8 cellular contexts compared by ENCODE assay signal in genomic region chr10:30591249-30591670, GRCh38. TPM values are rescaled to one million over a fixed set of nuclear protein-coding genes. Genes with fewer than 3 reads are reported as not detected.
DNase-seq lines count a peak whose midpoint lies in the region; ATAC-seq and TF ChIP-seq lines count a peak whose summit lies in the region.

No MANE protein-coding gene starts in this region.

- H3K36me3 ChIP-seq in esophagus muscularis mucosa: no peaks in the 10 kb centered on the region

- no peak overlapping the region for H3K27ac Mint-ChIP-seq in activated CD8-positive, alpha-beta T cell treated with anti-CD3 and anti-CD28 coated beads, Interleukin-2, amount 10 ng/mL, durations not matched to agents 7 days and 5 days
- H3K27ac Mint-ChIP-seq in natural killer cell: no peak overlapping the region

- H3K27ac ChIP-seq in esophagus muscularis mucosa (replicated peaks in 1 of 4): no peak overlapping the region

- peak; percentile 76 for TF ChIP-seq CTCF in AG09319 (IDR thresholded peaks at IDR 0.05; ENCODE audit: low read depth, low read length)
- TF ChIP-seq CTCF in GM12874 (IDR thresholded peaks at IDR 0.05; ENCODE audit: insufficient read depth, low read depth, low read length): peak; percentile 61
- peak; percentile 75 to 90 (median 75) for TF ChIP-seq CTCF in esophagus muscularis mucosa (IDR thresholded peaks at IDR 0.05)
- TF ChIP-seq CTCF in natural killer cell (IDR thresholded peaks at IDR 0.05): peak; percentile 85

- ATAC-seq in activated CD8-positive, alpha-beta T cell treated with anti-CD3 and anti-CD28 coated beads, Interleukin-2, amount 10 ng/mL, durations not matched to agents 7 days and 5 days: peak; percentile 57
- peak; percentile 73 to 91 (median 87) for ATAC-seq in natural killer cell
- ATAC-seq in GM21360 (IDR thresholded peaks at IDR 0.05; ENCODE audit: unreplicated experiment): no peak
- no peak for ATAC-seq in GM19397 (IDR thresholded peaks at IDR 0.05; ENCODE audit: unreplicated experiment)

- no peak overlapping the region for H3K4me3 Mint-ChIP-seq in activated CD8-positive, alpha-beta T cell treated with anti-CD3 and anti-CD28 coated beads, Interleukin-2, amount 10 ng/mL, durations not matched to agents 7 days and 5 days
- H3K4me3 Mint-ChIP-seq in natural killer cell: no peak overlapping the region

- CTCF ChIA-PET in activated CD8-positive, alpha-beta T cell treated with anti-CD3 and anti-CD28 coated beads, Interleukin-2, amount 10 ng/mL, durations not matched to agents 7 days and 5 days (lab: Charles Lee): interaction anchor here (0.6 to 5.2 kb wide), 65 partner anchors 9 to 1207 kb away, joined by 3 to 149 read pairs (median 6); no protein-coding TSS in a partner anchor

- no peak overlapping the region for H3K4me3 ChIP-seq in esophagus muscularis mucosa

- TF ChIP-seq EP300 in esophagus muscularis mucosa (IDR thresholded peaks at IDR 0.05): no peak

- peaks cover 3% of the 10 kb centered on the region for H3K4me1 Mint-ChIP-seq in activated CD8-positive, alpha-beta T cell treated with anti-CD3 and anti-CD28 coated beads, Interleukin-2, amount 10 ng/mL, durations not matched to agents 7 days and 5 days (ENCODE audit: low read depth)
- peaks cover 4 to 6% of the 10 kb centered on the region in 2 donors for H3K4me1 Mint-ChIP-seq in natural killer cell

- 2% methylated on average over 5 of the region's 5 CpGs for WGBS in esophagus muscularis mucosa

- peaks cover 25% of the 10 kb centered on the region for H3K27me3 Mint-ChIP-seq in activated CD8-positive, alpha-beta T cell treated with anti-CD3 and anti-CD28 coated beads, Interleukin-2, amount 10 ng/mL, durations not matched to agents 7 days and 5 days (ENCODE audit: low read depth)
- peaks cover 12 to 20% of the 10 kb centered on the region in 2 donors for H3K27me3 Mint-ChIP-seq in natural killer cell (ENCODE audit: low read depth in 2 of 2)

- no peaks in the 10 kb centered on the region for H3K9me3 Mint-ChIP-seq in activated CD8-positive, alpha-beta T cell treated with anti-CD3 and anti-CD28 coated beads, Interleukin-2, amount 10 ng/mL, durations not matched to agents 7 days and 5 days (ENCODE audit: insufficient read depth)
- H3K9me3 Mint-ChIP-seq in natural killer cell: no peaks in the 10 kb centered on the region

- H3K9me3 ChIP-seq in esophagus muscularis mucosa: no peaks in the 10 kb centered on the region

- POLR2A ChIA-PET in activated CD8-positive, alpha-beta T cell treated with anti-CD3 and anti-CD28 coated beads, Interleukin-2, amount 10 ng/mL, durations not matched to agents 7 days and 5 days (lab: Charles Lee): no interaction called here

- peaks cover 0 to 6% (median 4%) of the 10 kb centered on the region in 4 donors for H3K4me1 ChIP-seq in esophagus muscularis mucosa

- no peaks in the 10 kb centered on the region for H3K36me3 Mint-ChIP-seq in activated CD8-positive, alpha-beta T cell treated with anti-CD3 and anti-CD28 coated beads, Interleukin-2, amount 10 ng/mL, durations not matched to agents 7 days and 5 days (ENCODE audit: low read depth)
- H3K36me3 Mint-ChIP-seq in natural killer cell: no peaks in the 10 kb centered on the region

- DNase-seq in AG09319 (ENCODE audit: extremely low read depth, low read depth) (no peak), NCI-H69 (lab: John Stamatoyannopoulos, UW) (peak; percentile 21), esophagus muscularis mucosa (ENCODE audit: extremely low spot score) (no peak), natural killer cell (peak; percentile 22)
- DNase-seq in activated CD8-positive, alpha-beta T cell treated with anti-CD3 and anti-CD28 coated beads, Interleukin-2, amount 10 ng/mL, durations not matched to agents 7 days and 5 days: peak; percentile 51

- intact Hi-C loops in esophagus muscularis mucosa (cut with DNase I): loop anchor here (1.0 to 5.0 kb wide), 3 partner anchors 59 to 200 kb away; no protein-coding TSS in a partner anchor
- intact Hi-C loops in natural killer cell (cut with micrococcal nuclease): loop anchor here (1.0 to 5.0 kb wide), 4 partner anchors 56 to 589 kb away; no protein-coding TSS in a partner anchor

- H3K27me3 ChIP-seq in esophagus muscularis mucosa: no peaks in the 10 kb centered on the region

- TF ChIP-seq POLR2A in esophagus muscularis mucosa (IDR thresholded peaks at IDR 0.05; ENCODE audit: low read depth): no peak

RNA-seq across cellular contexts. Expression of gene LYZL2, which starts 38.3 kb away (rescaled TPM):
- not detected for total RNA-seq in activated CD8-positive, alpha-beta T cell treated with anti-CD3 and anti-CD28 coated beads, Interleukin-2, amount 10 ng/mL, durations not matched to agents 7 days and 5 days
- not detected for total RNA-seq in esophagus muscularis mucosa
- total RNA-seq in natural killer cell: not detected

Comparison
In these comparisons a context has a peak if more than half of its experiments do, and no peak if none do; other contexts are left out.
1. DNase-seq: peak in NCI-H69 (single experiment), activated CD8-positive, alpha-beta T cell treated with anti-CD3 and anti-CD28 coated beads, Interleukin-2, amount 10 ng/mL, durations not matched to agents 7 days and 5 days (single experiment) and natural killer cell (single experiment); none in AG09319 (single experiment) and esophagus muscularis mucosa (single experiment).
2. ATAC-seq: peak in activated CD8-positive, alpha-beta T cell treated with anti-CD3 and anti-CD28 coated beads, Interleukin-2, amount 10 ng/mL, durations not matched to agents 7 days and 5 days (single experiment) and natural killer cell (3 of 3); none in GM21360 (single experiment) and GM19397 (single experiment).
3. Peak in every context shown above with its lines, with median percentiles within 50 percentile points of each other: CTCF ChIP-seq.